In the genomic region with DNA sequence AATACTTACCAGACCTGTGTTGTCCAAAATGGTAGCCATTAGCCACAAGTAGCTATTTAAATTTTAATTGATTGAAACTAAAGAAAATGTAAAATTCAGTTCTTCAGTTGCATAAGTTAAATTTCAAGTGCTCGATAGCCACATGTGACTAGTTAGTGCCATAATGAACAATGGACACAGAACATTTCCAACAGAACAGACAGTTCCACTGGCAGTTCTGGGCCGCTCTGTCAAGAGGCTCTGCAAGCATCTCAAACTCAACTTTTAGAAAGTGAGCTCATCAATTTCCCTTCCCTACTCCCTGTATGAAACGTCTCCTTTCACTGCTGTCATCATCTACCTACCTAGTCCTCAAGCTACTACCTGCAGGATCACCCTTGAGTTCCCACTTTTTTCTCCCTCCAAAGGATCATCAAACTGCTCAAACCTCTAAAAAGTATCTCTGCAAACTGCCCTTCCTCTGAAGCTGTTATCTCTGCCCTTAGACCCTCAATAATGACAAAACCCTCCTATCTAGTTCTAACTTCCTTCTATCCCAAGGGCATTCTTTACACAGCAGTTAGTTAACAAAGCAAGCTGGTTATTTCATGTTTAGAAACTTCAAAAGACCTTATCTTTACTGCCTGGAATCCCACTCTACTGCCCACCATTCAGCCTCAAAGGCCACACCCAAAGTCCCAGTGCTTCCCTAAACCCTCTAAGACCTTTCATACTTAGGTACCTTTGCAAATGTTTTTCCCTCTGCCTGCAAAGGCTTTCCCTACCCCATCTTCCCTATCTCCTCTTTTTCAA, we compare ENCODE assay signal across 20 cellular contexts. TPM values are rescaled to one million over a fixed set of nuclear protein-coding genes. Genes with fewer than 3 reads are reported as not detected.
DNase-seq lines count a peak whose midpoint lies in the region; ATAC-seq and TF ChIP-seq lines count a peak whose summit lies in the region.
"Had no signal": no experiment of that assay in that cellular context is flagged by ENCODE, and none has a peak within 500 bp of the region (broad histone marks: within the 10 kb centered on the region; RNA-seq: fewer than 3 reads in every experiment).

No MANE protein-coding gene starts in this region.

- H3K27ac ChIP-seq in angular gyrus (ENCODE audit: low read depth, low read length) (peak overlapping the region; percentile 84), coronary artery (no peak overlapping the region)
- H3K27ac ChIP-seq: A549, GM23248 had no signal

- no peak overlapping the region for H3K4me3 Mint-ChIP-seq in neural crest cell
- H3K4me3 Mint-ChIP-seq: CD4-positive, alpha-beta T cell; H9; IgD-negative memory B cell had no signal

- no peaks in the 10 kb centered on the region for H3K36me3 Mint-ChIP-seq in neural crest cell (ENCODE audit: low read depth)
- H3K36me3 Mint-ChIP-seq: IgD-negative memory B cell had no signal

- no peaks in the 10 kb centered on the region for H3K9me3 Mint-ChIP-seq in neural crest cell
- H3K9me3 Mint-ChIP-seq: CD4-positive, alpha-beta T cell; H9 had no signal

- peaks cover 4% of the 10 kb centered on the region for H3K4me1 Mint-ChIP-seq in neural crest cell
- H3K4me1 Mint-ChIP-seq: IgD-negative memory B cell had no signal

- peak overlapping the region; percentile 23 for H3K27ac Mint-ChIP-seq in neural crest cell (ENCODE audit: unreplicated experiment)
- H3K27ac Mint-ChIP-seq: CD4-positive, alpha-beta T cell; H9; IgD-negative memory B cell had no signal

- ATAC-seq in omental fat pad (ENCODE audit: low FRiP score), result no peak
- ATAC-seq: A549 had no signal

- no peak for TF ChIP-seq CTCF in neural crest cell (conservative IDR thresholded peaks at IDR 0.05)
- TF ChIP-seq CTCF in omental fat pad (IDR thresholded peaks at IDR 0.05), result no peak
- TF ChIP-seq CTCF in coronary artery (IDR thresholded peaks at IDR 0.05), result no peak

- H3K27me3 Mint-ChIP-seq in neural crest cell (ENCODE audit: low read depth), result no peaks in the 10 kb centered on the region

- H3K4me3 ChIP-seq in coronary artery, result no peak overlapping the region
- H3K4me3 ChIP-seq: A549, GM23248 had no signal

- DNase-seq in ELF-1 (ENCODE audit: low read depth, low spot score), result peak; percentile 64
- DNase-seq in globus pallidus (ENCODE audit: low spot score), result peak; percentile 79
- no peak for DNase-seq in neural crest cell (ENCODE audit: low read depth, low spot score)
- DNase-seq in NCI-H187 treated with DMSO at 0.1 percent for 48 hours (lab: John Stamatoyannopoulos, UW), result no peak
- DNase-seq in omental fat pad (ENCODE audit: low spot score), result no peak
- no peak for DNase-seq in coronary artery (ENCODE audit: low spot score)
- no peak for DNase-seq in NCI-H82 (lab: John Stamatoyannopoulos, UW)
- DNase-seq: CD4-positive, alpha-beta T cell; DND-41; GM23248; H9; Kasumi-1; NCI-H1436; NCI-H1930; NCI-H510A; SIG-M5; SK-N-SH had no signal

RNA-seq across cellular contexts. Expression of a gene that starts 20.6 kb away (rescaled TPM):
- total RNA-seq in neural crest cell, result 10.0 and 10.5 TPM in 2 replicates
- total RNA-seq in omental fat pad, result 10 to 100 TPM in 3 of 4 donors, 1 to 10 TPM in 1; 6.3 to 29.9 (median 13.9) TPM

Comparison
In these comparisons a context has a peak if more than half of its experiments do, and no peak if none do; other contexts are left out.
1. DNase-seq: peak in ELF-1 (single experiment) and globus pallidus (single experiment); none in neural crest cell (single experiment), NCI-H187 treated with DMSO at 0.1 percent for 48 hours (single experiment), omental fat pad (single experiment), coronary artery (single experiment) and NCI-H82 (single experiment).